In genomic region chr2:25373269-25373981, GRCh38 we compare ENCODE assay signal across 10 cellular contexts. TPM values are rescaled to one million over a fixed set of nuclear protein-coding genes. Genes with fewer than 3 reads are reported as not detected.
DNase-seq lines count a peak whose midpoint lies in the region; ATAC-seq and TF ChIP-seq lines count a peak whose summit lies in the region.
"Had no signal": no experiment of that assay in that cellular context is flagged by ENCODE, and none has a peak within 500 bp of the region (broad histone marks: within the 10 kb centered on the region; RNA-seq: fewer than 3 reads in every experiment).

No MANE protein-coding gene starts in this region.

- H3K36me3 Mint-ChIP-seq in activated naive CD4-positive, alpha-beta T cell treated with anti-CD3 and anti-CD28 coated beads, Interleukin-2, amount 50 U/mL, for 72 hours, result no peaks in the 10 kb centered on the region

- DNase-seq in activated naive CD4-positive, alpha-beta T cell treated with anti-CD3 and anti-CD28 coated beads, Interleukin-2, amount 50 U/mL, for 72 hours (ENCODE audit: low spot score in 2 of 2), result peak in 1 of 2 donors; percentile 54
- no peak for DNase-seq in activated naive CD4-positive, alpha-beta T cell (lab: John Stamatoyannopoulos, UW)
- DNase-seq in SHP77 treated with DMSO at 0.1 percent for 48 hours (lab: John Stamatoyannopoulos, UW), result peak; percentile 89
- peak; percentile 56 for DNase-seq in kidney tubule cell (ENCODE audit: low spot score)
- DNase-seq in upper lobe of left lung, result peak; percentile 70 to 86
- no peak for DNase-seq in stimulated activated CD4-positive, alpha-beta T cell treated with anti-CD3 and anti-CD28 coated beads, Interleukin-2, amount 100 ng/mL, for 24 hours
- no peak for DNase-seq in HAP-1 (ENCODE audit: low spot score in 2 of 2)
- DNase-seq: dermis blood vessel endothelial cell, occipital lobe had no signal

- no peak for TF ChIP-seq CTCF in upper lobe of left lung (IDR thresholded peaks at IDR 0.05)

- H3K36me3 ChIP-seq in upper lobe of left lung (no peaks in the 10 kb centered on the region), HAP-1 (replicated peaks) (no peaks in the 10 kb centered on the region; the same call in 1 of the 2 replicates)

- H3K4me1 ChIP-seq in upper lobe of left lung (peaks cover 15 to 19% (median 17%) of the 10 kb centered on the region in 4 donors), HAP-1 (peaks cover 23% of the 10 kb centered on the region)

- no peaks in the 10 kb centered on the region for H3K9me3 ChIP-seq in upper lobe of left lung
- no peaks in the 10 kb centered on the region for H3K9me3 ChIP-seq in HAP-1

- H3K27me3 ChIP-seq in upper lobe of left lung (no peaks in the 10 kb centered on the region), HAP-1 (ENCODE audit: low read depth) (no peaks in the 10 kb centered on the region)

- TF ChIP-seq POLR2A in upper lobe of left lung (IDR thresholded peaks at IDR 0.05), result no peak

- peak overlapping the region; percentile 74 to 87 for H3K27ac Mint-ChIP-seq in activated naive CD4-positive, alpha-beta T cell treated with anti-CD3 and anti-CD28 coated beads, Interleukin-2, amount 50 U/mL, for 72 hours

- in situ Hi-C loops in HAP-1 (cut with MboI; ENCODE audit: low sequenced_read_pairs), result no loop called here

- H3K4me3 ChIP-seq in upper lobe of left lung (no peak overlapping the region), HAP-1 (no peak overlapping the region)

- no peak for ATAC-seq in activated naive CD4-positive, alpha-beta T cell treated with anti-CD3 and anti-CD28 coated beads, Interleukin-2, amount 50 U/mL, for 72 hours
- peak in 1 of 2 donors; percentile 47 for ATAC-seq in upper lobe of left lung (ENCODE audit: low FRiP score in 2 of 2)
- ATAC-seq in GM18870 (IDR thresholded peaks at IDR 0.05; ENCODE audit: unreplicated experiment), result no peak

- WGBS in upper lobe of left lung, 2 donors, result 64 to 69% methylated on average over 3 to 20 of the region's 20 CpGs

- H3K27ac ChIP-seq in upper lobe of left lung, result no peak overlapping the region

- H3K9me3 Mint-ChIP-seq in activated naive CD4-positive, alpha-beta T cell treated with anti-CD3 and anti-CD28 coated beads, Interleukin-2, amount 50 U/mL, for 72 hours, result no peaks in the 10 kb centered on the region

- no peak for TF ChIP-seq EP300 in upper lobe of left lung (IDR thresholded peaks at IDR 0.05)

RNA-seq across cellular contexts. Expression of gene DNMT3A, which starts 31.7 kb away (rescaled TPM):
- 10 to 100 TPM; 83.1 to 89.6 TPM for total RNA-seq in activated naive CD4-positive, alpha-beta T cell treated with anti-CD3 and anti-CD28 coated beads, Interleukin-2, amount 50 U/mL, for 72 hours
- 10 to 100 TPM in 5 of 6 donors, 1 to 10 TPM in 1; 7.8 to 49.2 (median 30.4) TPM for total RNA-seq in upper lobe of left lung

Comparison
In these comparisons a context has a peak if more than half of its experiments do, and no peak if none do; other contexts are left out.
1. DNase-seq: peak in SHP77 treated with DMSO at 0.1 percent for 48 hours (single experiment), kidney tubule cell (single experiment) and upper lobe of left lung (2 of 2); none in activated naive CD4-positive, alpha-beta T cell (0 of 4), stimulated activated CD4-positive, alpha-beta T cell treated with anti-CD3 and anti-CD28 coated beads, Interleukin-2, amount 100 ng/mL, for 24 hours (0 of 2) and HAP-1 (0 of 2).